ENCODE assay signal across 1 cellular context in genomic region chr21:34367320-34367935, GRCh38.
A peak's percentile ranks its signal among the peaks of the same experiment; 100 is the strongest.
TF ChIP-seq lines count a peak whose summit lies in the region.

No MANE protein-coding gene starts in this region.

TF ChIP-seq in K562, 482 proteins besides CTCF, POLR2A, EP300 and RAD21 (continued from another document and continues in another):
- no peak for TF ChIP-seq HMG20A (CRISPR knock-in tag; conservative IDR thresholded peaks at IDR 0.05)
- TF ChIP-seq HDAC1 (IDR thresholded peaks at IDR 0.05): no peak
- TF ChIP-seq CTBP1 (IDR thresholded peaks at IDR 0.05; ENCODE audit: borderline replicate concordance): no peak
- TF ChIP-seq ZC3H11A (IDR thresholded peaks at IDR 0.05; ENCODE audit: low read depth, low read length): no peak
- no peak for TF ChIP-seq CREBBP (IDR thresholded peaks at IDR 0.05; ENCODE audit: low read depth, low read length)
- no peak for TF ChIP-seq BRCA1 (IDR thresholded peaks at IDR 0.05)
- no peak for TF ChIP-seq BRCA1 (CRISPR knock-in tag; IDR thresholded peaks at IDR 0.05)
- no peak for TF ChIP-seq KAT7 (CRISPR knock-in tag; IDR thresholded peaks at IDR 0.05; ENCODE audit: borderline replicate concordance)
- no peak for TF ChIP-seq C11orf30 (IDR thresholded peaks at IDR 0.05; ENCODE audit: low read depth)
- no peak for TF ChIP-seq DMBX1 (CRISPR knock-in tag; IDR thresholded peaks at IDR 0.05; ENCODE audit: borderline replicate concordance)
- TF ChIP-seq E2F3 (CRISPR knock-in tag; IDR thresholded peaks at IDR 0.05): no peak
- TF ChIP-seq HBP1 (CRISPR knock-in tag; IDR thresholded peaks at IDR 0.05): no peak
- TF ChIP-seq POLR3G (IDR thresholded peaks at IDR 0.05; ENCODE audit: extremely low read depth, insufficient read length, insufficient replicate concordance): no peak
- TF ChIP-seq ATF7 (IDR thresholded peaks at IDR 0.05): no peak
- TF ChIP-seq KLF6 (CRISPR knock-in tag; IDR thresholded peaks at IDR 0.05; ENCODE audit: borderline replicate concordance): no peak
- no peak for TF ChIP-seq ZNF124 (CRISPR knock-in tag; IDR thresholded peaks at IDR 0.05)
- no peak for TF ChIP-seq PML (IDR thresholded peaks at IDR 0.05; ENCODE audit: low read length)
- peak; percentile 55 for TF ChIP-seq DEAF1 (CRISPR knock-in tag; IDR thresholded peaks at IDR 0.05)
- TF ChIP-seq, protein P1, sequence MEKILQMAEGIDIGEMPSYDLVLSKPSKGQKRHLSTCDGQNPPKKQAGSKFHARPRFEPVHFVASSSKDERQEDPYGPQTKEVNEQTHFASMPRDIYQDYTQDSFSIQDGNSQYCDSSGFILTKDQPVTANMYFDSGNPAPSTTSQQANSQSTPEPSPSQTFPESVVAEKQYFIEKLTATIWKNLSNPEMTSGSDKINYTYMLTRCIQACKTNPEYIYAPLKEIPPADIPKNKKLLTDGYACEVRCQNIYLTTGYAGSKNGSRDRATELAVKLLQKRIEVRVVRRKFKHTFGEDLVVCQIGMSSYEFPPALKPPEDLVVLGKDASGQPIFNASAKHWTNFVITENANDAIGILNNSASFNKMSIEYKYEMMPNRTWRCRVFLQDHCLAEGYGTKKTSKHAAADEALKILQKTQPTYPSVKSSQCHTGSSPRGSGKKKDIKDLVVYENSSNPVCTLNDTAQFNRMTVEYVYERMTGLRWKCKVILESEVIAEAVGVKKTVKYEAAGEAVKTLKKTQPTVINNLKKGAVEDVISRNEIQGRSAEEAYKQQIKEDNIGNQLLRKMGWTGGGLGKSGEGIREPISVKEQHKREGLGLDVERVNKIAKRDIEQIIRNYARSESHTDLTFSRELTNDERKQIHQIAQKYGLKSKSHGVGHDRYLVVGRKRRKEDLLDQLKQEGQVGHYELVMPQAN (IDR thresholded peaks at IDR 0.05; ENCODE audit: borderline replicate concordance): no peak
- no peak for TF ChIP-seq ZNF717 (CRISPR knock-in tag; IDR thresholded peaks at IDR 0.05)
- no peak for TF ChIP-seq PTTG1 (tag; IDR thresholded peaks at IDR 0.05; ENCODE audit: low read depth)
- no peak for TF ChIP-seq BHLHE40 (IDR thresholded peaks at IDR 0.05; ENCODE audit: low read length)
- TF ChIP-seq, protein P2, sequence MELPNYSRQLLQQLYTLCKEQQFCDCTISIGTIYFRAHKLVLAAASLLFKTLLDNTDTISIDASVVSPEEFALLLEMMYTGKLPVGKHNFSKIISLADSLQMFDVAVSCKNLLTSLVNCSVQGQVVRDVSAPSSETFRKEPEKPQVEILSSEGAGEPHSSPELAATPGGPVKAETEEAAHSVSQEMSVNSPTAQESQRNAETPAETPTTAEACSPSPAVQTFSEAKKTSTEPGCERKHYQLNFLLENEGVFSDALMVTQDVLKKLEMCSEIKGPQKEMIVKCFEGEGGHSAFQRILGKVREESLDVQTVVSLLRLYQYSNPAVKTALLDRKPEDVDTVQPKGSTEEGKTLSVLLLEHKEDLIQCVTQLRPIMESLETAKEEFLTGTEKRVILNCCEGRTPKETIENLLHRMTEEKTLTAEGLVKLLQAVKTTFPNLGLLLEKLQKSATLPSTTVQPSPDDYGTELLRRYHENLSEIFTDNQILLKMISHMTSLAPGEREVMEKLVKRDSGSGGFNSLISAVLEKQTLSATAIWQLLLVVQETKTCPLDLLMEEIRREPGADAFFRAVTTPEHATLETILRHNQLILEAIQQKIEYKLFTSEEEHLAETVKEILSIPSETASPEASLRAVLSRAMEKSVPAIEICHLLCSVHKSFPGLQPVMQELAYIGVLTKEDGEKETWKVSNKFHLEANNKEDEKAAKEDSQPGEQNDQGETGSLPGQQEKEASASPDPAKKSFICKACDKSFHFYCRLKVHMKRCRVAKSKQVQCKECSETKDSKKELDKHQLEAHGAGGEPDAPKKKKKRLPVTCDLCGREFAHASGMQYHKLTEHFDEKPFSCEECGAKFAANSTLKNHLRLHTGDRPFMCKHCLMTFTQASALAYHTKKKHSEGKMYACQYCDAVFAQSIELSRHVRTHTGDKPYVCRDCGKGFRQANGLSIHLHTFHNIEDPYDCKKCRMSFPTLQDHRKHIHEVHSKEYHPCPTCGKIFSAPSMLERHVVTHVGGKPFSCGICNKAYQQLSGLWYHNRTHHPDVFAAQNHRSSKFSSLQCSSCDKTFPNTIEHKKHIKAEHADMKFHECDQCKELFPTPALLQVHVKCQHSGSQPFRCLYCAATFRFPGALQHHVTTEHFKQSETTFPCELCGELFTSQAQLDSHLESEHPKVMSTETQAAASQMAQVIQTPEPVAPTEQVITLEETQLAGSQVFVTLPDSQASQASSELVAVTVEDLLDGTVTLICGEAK (IDR thresholded peaks at IDR 0.05): no peak
- TF ChIP-seq, protein P2 (CRISPR knock-in tag; IDR thresholded peaks at IDR 0.05): no peak
- TF ChIP-seq PCBP1 (IDR thresholded peaks at IDR 0.05; ENCODE audit: low read depth, low read length, poor library complexity, severe bottlenecking): no peak
- TF ChIP-seq ASH1L (IDR thresholded peaks at IDR 0.05; ENCODE audit: borderline replicate concordance, low read depth, partially characterized antibody): no peak
- no peak for TF ChIP-seq L3MBTL2 (IDR thresholded peaks at IDR 0.05)
- TF ChIP-seq MYC (IDR thresholded peaks at IDR 0.05; ENCODE audit: low read depth, low read length): 0 out of 2 replicates have a peak, but pooled peaks have one; percentile 34
- TF ChIP-seq MYC (CRISPR knock-in tag; IDR thresholded peaks at IDR 0.05; ENCODE audit: borderline replicate concordance, low read depth): no peak
- TF ChIP-seq ZNF707 (CRISPR knock-in tag; conservative IDR thresholded peaks at IDR 0.05): no peak
- no peak for TF ChIP-seq RBM25 (IDR thresholded peaks at IDR 0.05; ENCODE audit: low read depth, low read length, severe bottlenecking)
- no peak for TF ChIP-seq BDP1 (IDR thresholded peaks at IDR 0.05; ENCODE audit: insufficient read depth, insufficient read length)
- TF ChIP-seq ZNF431 (CRISPR knock-in tag; IDR thresholded peaks at IDR 0.05): no peak
- TF ChIP-seq, protein P3, sequence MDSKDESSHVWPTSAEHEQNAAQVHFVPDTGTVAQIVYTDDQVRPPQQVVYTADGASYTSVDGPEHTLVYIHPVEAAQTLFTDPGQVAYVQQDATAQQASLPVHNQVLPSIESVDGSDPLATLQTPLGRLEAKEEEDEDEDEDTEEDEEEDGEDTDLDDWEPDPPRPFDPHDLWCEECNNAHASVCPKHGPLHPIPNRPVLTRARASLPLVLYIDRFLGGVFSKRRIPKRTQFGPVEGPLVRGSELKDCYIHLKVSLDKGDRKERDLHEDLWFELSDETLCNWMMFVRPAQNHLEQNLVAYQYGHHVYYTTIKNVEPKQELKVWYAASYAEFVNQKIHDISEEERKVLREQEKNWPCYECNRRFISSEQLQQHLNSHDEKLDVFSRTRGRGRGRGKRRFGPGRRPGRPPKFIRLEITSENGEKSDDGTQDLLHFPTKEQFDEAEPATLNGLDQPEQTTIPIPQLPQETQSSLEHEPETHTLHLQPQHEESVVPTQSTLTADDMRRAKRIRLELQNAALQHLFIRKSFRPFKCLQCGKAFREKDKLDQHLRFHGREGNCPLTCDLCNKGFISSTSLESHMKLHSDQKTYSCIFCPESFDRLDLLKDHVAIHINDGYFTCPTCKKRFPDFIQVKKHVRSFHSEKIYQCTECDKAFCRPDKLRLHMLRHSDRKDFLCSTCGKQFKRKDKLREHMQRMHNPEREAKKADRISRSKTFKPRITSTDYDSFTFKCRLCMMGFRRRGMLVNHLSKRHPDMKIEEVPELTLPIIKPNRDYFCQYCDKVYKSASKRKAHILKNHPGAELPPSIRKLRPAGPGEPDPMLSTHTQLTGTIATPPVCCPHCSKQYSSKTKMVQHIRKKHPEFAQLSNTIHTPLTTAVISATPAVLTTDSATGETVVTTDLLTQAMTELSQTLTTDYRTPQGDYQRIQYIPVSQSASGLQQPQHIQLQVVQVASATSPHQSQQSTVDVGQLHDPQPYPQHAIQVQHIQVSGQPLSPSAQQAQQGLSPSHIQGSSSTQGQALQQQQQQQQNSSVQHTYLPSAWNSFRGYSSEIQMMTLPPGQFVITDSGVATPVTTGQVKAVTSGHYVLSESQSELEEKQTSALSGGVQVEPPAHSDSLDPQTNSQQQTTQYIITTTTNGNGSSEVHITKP (IDR thresholded peaks at IDR 0.05; ENCODE audit: partially characterized antibody): peak; percentile 49
- no peak for TF ChIP-seq ZNF277 (CRISPR knock-in tag; IDR thresholded peaks at IDR 0.05; ENCODE audit: borderline replicate concordance)
- no peak for TF ChIP-seq TGIF2 (CRISPR knock-in tag; IDR thresholded peaks at IDR 0.05)
- TF ChIP-seq KLF1 (tag; IDR thresholded peaks at IDR 0.05): no peak
- TF ChIP-seq ZNF589 (CRISPR knock-in tag; IDR thresholded peaks at IDR 0.05; ENCODE audit: low read depth): no peak
- TF ChIP-seq NFE2L1 (tag; IDR thresholded peaks at IDR 0.05; ENCODE audit: borderline replicate concordance, low read depth): no peak
